In genomic region chr9:80485420-80485819, GRCh38 we compare ENCODE assay signal across 20 cellular contexts.
A peak's percentile ranks its signal among the peaks of the same experiment; 100 is the strongest.
DNase-seq lines count a peak whose midpoint lies in the region; ATAC-seq and TF ChIP-seq lines count a peak whose summit lies in the region.
"Had no signal": no experiment of that assay in that cellular context is flagged by ENCODE, and none has a peak within 500 bp of the region (broad histone marks: within the 10 kb centered on the region; RNA-seq: fewer than 3 reads in every experiment).

No MANE protein-coding gene starts in this region.

- intact Hi-C loops in gastrocnemius medialis (cut with DNase I; ENCODE audit: low total_unique reads) = no loop called here

- in situ Hi-C loops in gastrocnemius medialis (cut with MboI; ENCODE audit: low sequenced_read_pairs in 4 of 4) = no loop called here

- no peaks in the 10 kb centered on the region for H4K20me1 ChIP-seq in smooth muscle cell (ENCODE audit: low read depth)
- H4K20me1 ChIP-seq: BLaER1 treated with 17β-estradiol and CSF1 and Interleukin-3, amounts not matched to agents 10 nM and 100 nM had no signal

- no peak overlapping the region for H2AFZ ChIP-seq in smooth muscle cell (ENCODE audit: low read depth)

- H3K27ac ChIP-seq in smooth muscle cell (ENCODE audit: low read depth) (peak overlapping the region; percentile 9), gastrocnemius medialis (no peak overlapping the region)
- H3K27ac ChIP-seq: BLaER1 treated with 17β-estradiol and CSF1 and Interleukin-3, amounts not matched to agents 10 nM and 100 nM; SJSA1 had no signal

- no peak for TF ChIP-seq POLR2A in gastrocnemius medialis (IDR thresholded peaks at IDR 0.05)

- no peaks in the 10 kb centered on the region for H3K27me3 ChIP-seq in smooth muscle cell (ENCODE audit: low read depth)
- no peaks in the 10 kb centered on the region for H3K27me3 ChIP-seq in gastrocnemius medialis
- H3K27me3 ChIP-seq: BLaER1 treated with 17β-estradiol and CSF1 and Interleukin-3, amounts not matched to agents 10 nM and 100 nM; SJSA1 had no signal

- no peaks in the 10 kb centered on the region for H3F3A ChIP-seq in smooth muscle cell (ENCODE audit: low read depth)

- H3K4me1 ChIP-seq in smooth muscle cell (ENCODE audit: low read depth) = no peaks in the 10 kb centered on the region
- no peaks in the 10 kb centered on the region for H3K4me1 ChIP-seq in gastrocnemius medialis
- H3K4me1 ChIP-seq: BLaER1 treated with 17β-estradiol and CSF1 and Interleukin-3, amounts not matched to agents 10 nM and 100 nM; Caco-2; SJSA1 had no signal

- H3K4me3 ChIP-seq in epithelial cell of esophagus (ENCODE audit: low read length) = no peak overlapping the region
- H3K4me3 ChIP-seq in smooth muscle cell = no peak overlapping the region
- no peak overlapping the region for H3K4me3 ChIP-seq in gastrocnemius medialis
- H3K4me3 ChIP-seq: BLaER1 treated with 17β-estradiol and CSF1 and Interleukin-3, amounts not matched to agents 10 nM and 100 nM; SJSA1 had no signal

- H3K36me3 ChIP-seq in smooth muscle cell (ENCODE audit: low read depth) (no peaks in the 10 kb centered on the region), gastrocnemius medialis (no peaks in the 10 kb centered on the region)
- H3K36me3 ChIP-seq: BLaER1 treated with 17β-estradiol and CSF1 and Interleukin-3, amounts not matched to agents 10 nM and 100 nM; SJSA1 had no signal

- no peak for ATAC-seq in gastrocnemius medialis
- ATAC-seq: Right ventricle myocardium inferior had no signal

- DNase-seq in ELR (ENCODE audit: low read depth) = peak; percentile 19
- peak; percentile 28 for DNase-seq in LHCN-M2 (ENCODE audit: low read depth)
- peak; percentile 20 for DNase-seq in epithelial cell of esophagus (ENCODE audit: low read depth)
- DNase-seq in smooth muscle cell (lab: John Stamatoyannopoulos, UW; ENCODE audit: unreplicated experiment) = no peak
- DNase-seq in gastrocnemius medialis = no peak
- DNase-seq in SKM-1 treated with dmso at 0.1 percent for 144 hours (lab: John Stamatoyannopoulos, UW; ENCODE audit: unreplicated experiment) = no peak
- no peak for DNase-seq in ecto neural progenitor cell (ENCODE audit: low spot score)
- DNase-seq: Caco-2; CD4-positive, alpha-beta memory T cell; DND-41; GOT3; NCI-H1105; NCI-H2081; NCI-H2171; NCI-H345; NCI-H774; OCI-M1 had no signal

- H3K9me3 ChIP-seq in smooth muscle cell (replicated peaks; ENCODE audit: low read depth) = peaks cover 6% of the 10 kb centered on the region
- peaks cover 0 to 6% (median 0%) of the 10 kb centered on the region in 3 donors for H3K9me3 ChIP-seq in gastrocnemius medialis
- H3K9me3 ChIP-seq: Caco-2, SJSA1 had no signal

- no peaks in the 10 kb centered on the region for H3K79me2 ChIP-seq in smooth muscle cell (ENCODE audit: low read depth)

- H3K4me2 ChIP-seq in smooth muscle cell = no peak overlapping the region
- H3K4me2 ChIP-seq: BLaER1 treated with 17β-estradiol and CSF1 and Interleukin-3, amounts not matched to agents 10 nM and 100 nM had no signal

- no peak for TF ChIP-seq CTCF in epithelial cell of esophagus (IDR thresholded peaks at IDR 0.05; ENCODE audit: insufficient read depth, low read depth, low read length, missing control alignments)
- no peak for TF ChIP-seq CTCF in smooth muscle cell (IDR thresholded peaks at IDR 0.05; ENCODE audit: borderline replicate concordance, insufficient read depth, poor library complexity, severe bottlenecking)
- TF ChIP-seq CTCF in gastrocnemius medialis (IDR thresholded peaks at IDR 0.05 in 4 of 5, conservative IDR thresholded peaks at IDR 0.05 in 1 of 5) = no peak

- H3K9ac ChIP-seq in smooth muscle cell (ENCODE audit: low read depth) = no peak overlapping the region
- H3K9ac ChIP-seq: BLaER1 treated with 17β-estradiol and CSF1 and Interleukin-3, amounts not matched to agents 10 nM and 100 nM had no signal

Comparison
In these comparisons a context has a peak if more than half of its experiments do, and no peak if none do; other contexts are left out.
1. DNase-seq: peak in ELR (single experiment), LHCN-M2 (single experiment) and epithelial cell of esophagus (single experiment); none in smooth muscle cell (single experiment), gastrocnemius medialis (0 of 2), SKM-1 treated with dmso at 0.1 percent for 144 hours (single experiment) and ecto neural progenitor cell (single experiment).